15 cellular contexts compared by ENCODE assay signal in the genomic region with DNA sequence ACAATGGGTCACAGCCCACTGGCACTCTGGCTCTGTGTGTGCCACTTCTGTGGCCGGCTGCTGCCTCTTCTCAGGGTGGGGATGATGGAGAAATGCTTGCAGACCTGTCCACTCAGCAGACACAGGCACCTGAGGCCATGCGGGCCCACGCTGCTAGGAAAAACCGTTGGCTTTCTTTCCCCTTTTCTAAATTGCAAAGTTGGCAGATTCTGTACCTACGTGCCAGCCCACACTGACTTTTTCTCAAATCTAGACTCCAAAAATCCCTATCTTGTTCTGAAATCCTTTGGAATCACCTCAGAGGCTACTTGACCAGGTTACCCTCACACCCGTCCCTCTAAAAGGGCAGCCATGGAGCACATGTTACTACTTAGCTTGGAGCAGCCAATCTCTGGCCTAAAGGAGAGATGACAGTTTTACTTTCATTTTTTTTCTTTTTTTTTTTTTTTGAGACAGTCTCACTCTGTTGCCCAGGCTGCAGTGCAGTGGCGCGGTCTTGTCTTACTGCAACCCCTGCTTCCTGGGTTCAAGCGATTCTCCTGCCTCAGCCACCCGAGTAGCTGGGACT.
A peak's percentile ranks its signal among the peaks of the same experiment; 100 is the strongest.
DNase-seq lines count a peak whose midpoint lies in the region; ATAC-seq and TF ChIP-seq lines count a peak whose summit lies in the region.
"Had no signal": no experiment of that assay in that cellular context is flagged by ENCODE, and none has a peak within 500 bp of the region (broad histone marks: within the 10 kb centered on the region; RNA-seq: fewer than 3 reads in every experiment).

No MANE protein-coding gene starts in this region.

- CTCF ChIA-PET in CD8-positive, alpha-beta T cell (lab: Charles Lee): interaction anchor here (1.1 to 5.9 kb wide), 6 partner anchors 12 to 187 kb away, joined by 3 to 36 read pairs (median 6); no protein-coding TSS in a partner anchor

- H3K36me3 Mint-ChIP-seq in CD8-positive, alpha-beta T cell: peaks cover 63% of the 10 kb centered on the region
- H3K36me3 Mint-ChIP-seq in activated T-helper 17 cell treated with anti-CD3 and anti-CD28 coated beads, Interleukin-2, amount 50 U/mL, for 72 hours (ENCODE audit: low read depth): peaks cover 49% of the 10 kb centered on the region

- no peak overlapping the region for H3K27ac ChIP-seq in CD8-positive, alpha-beta T cell (ENCODE audit: low read depth, low read length)
- H3K27ac ChIP-seq in neutrophil: peak overlapping the region; percentile 81
- H3K27ac ChIP-seq: gastrocnemius medialis, WERI-Rb-1 had no signal

- H3K9me3 ChIP-seq in CD8-positive, alpha-beta T cell (ENCODE audit: low read length): no peaks in the 10 kb centered on the region
- H3K9me3 ChIP-seq in neutrophil: no peaks in the 10 kb centered on the region
- H3K9me3 ChIP-seq: gastrocnemius medialis had no signal

- H3K36me3 ChIP-seq in CD8-positive, alpha-beta T cell (ENCODE audit: insufficient read depth, low read length): no peaks in the 10 kb centered on the region
- peaks cover 17% of the 10 kb centered on the region for H3K36me3 ChIP-seq in neutrophil

- no peaks in the 10 kb centered on the region for H3K27me3 ChIP-seq in CD8-positive, alpha-beta T cell (ENCODE audit: insufficient read depth, low read length)
- H3K27me3 ChIP-seq in neutrophil: no peaks in the 10 kb centered on the region
- H3K27me3 ChIP-seq: dorsolateral prefrontal cortex, gastrocnemius medialis had no signal

- POLR2A ChIA-PET in CD8-positive, alpha-beta T cell (lab: Charles Lee): interaction anchor here (0.6 to 1.5 kb wide), 6 partner anchors 8 to 206 kb away, joined by 3 to 6 read pairs (median 4); no protein-coding TSS in a partner anchor

- H3K27me3 Mint-ChIP-seq in CD8-positive, alpha-beta T cell (ENCODE audit: low read depth): no peaks in the 10 kb centered on the region
- no peaks in the 10 kb centered on the region for H3K27me3 Mint-ChIP-seq in activated T-helper 17 cell treated with anti-CD3 and anti-CD28 coated beads, Interleukin-2, amount 50 U/mL, for 72 hours

- H3K4me3 ChIP-seq in CD8-positive, alpha-beta T cell (ENCODE audit: low read depth, low read length): no peak overlapping the region
- no peak overlapping the region for H3K4me3 ChIP-seq in neutrophil (ENCODE audit: low read depth in 1 of 2, low read length in 1 of 2)
- H3K4me3 ChIP-seq: dorsolateral prefrontal cortex, gastrocnemius medialis, smooth muscle cell had no signal

- peak overlapping the region; percentile 12 for H3K4me3 Mint-ChIP-seq in CD8-positive, alpha-beta T cell
- H3K4me3 Mint-ChIP-seq in activated T-helper 17 cell treated with anti-CD3 and anti-CD28 coated beads, Interleukin-2, amount 50 U/mL, for 72 hours: peak overlapping the region; percentile 71
- H3K4me3 Mint-ChIP-seq: nephron had no signal

- H3K9me3 Mint-ChIP-seq in CD8-positive, alpha-beta T cell: no peaks in the 10 kb centered on the region
- H3K9me3 Mint-ChIP-seq in activated T-helper 17 cell treated with anti-CD3 and anti-CD28 coated beads, Interleukin-2, amount 50 U/mL, for 72 hours: no peaks in the 10 kb centered on the region
- H3K9me3 Mint-ChIP-seq: nephron had no signal

- H3K4me1 Mint-ChIP-seq in CD8-positive, alpha-beta T cell (ENCODE audit: low read depth): peaks cover 81% of the 10 kb centered on the region
- peaks cover 32% of the 10 kb centered on the region for H3K4me1 Mint-ChIP-seq in activated T-helper 17 cell treated with anti-CD3 and anti-CD28 coated beads, Interleukin-2, amount 50 U/mL, for 72 hours

- ATAC-seq in CD8-positive, alpha-beta T cell: peak; percentile 54
- ATAC-seq in GM18868 (IDR thresholded peaks at IDR 0.05; ENCODE audit: unreplicated experiment) (peak; percentile 38), GM21619 (IDR thresholded peaks at IDR 0.05; ENCODE audit: unreplicated experiment) (no peak)
- ATAC-seq in activated T-helper 17 cell treated with anti-CD3 and anti-CD28 coated beads, Interleukin-2, amount 50 U/mL, for 72 hours (replicated peaks): peak; percentile 75
- ATAC-seq: gastrocnemius medialis had no signal

- no peak for TF ChIP-seq CTCF in CD8-positive, alpha-beta T cell (IDR thresholded peaks at IDR 0.05)
- no peak for TF ChIP-seq CTCF in neutrophil (IDR thresholded peaks at IDR 0.05)

- intact Hi-C loops in CD8-positive, alpha-beta T cell (cut with DNase I, micrococcal nuclease): no loop called here

- peaks cover 74% of the 10 kb centered on the region for H3K4me1 ChIP-seq in CD8-positive, alpha-beta T cell (ENCODE audit: insufficient read depth, low read length)
- H3K4me1 ChIP-seq in neutrophil (ENCODE audit: control insufficient read depth in 1 of 2, insufficient read depth in 1 of 2, low read depth in 1 of 2, low read length in 1 of 2): peaks cover 62 to 81% of the 10 kb centered on the region in 2 experiments

- no peak for DNase-seq in CD8-positive, alpha-beta T cell
- DNase-seq in putamen (ENCODE audit: low spot score) (no peak), retina (no peak), NCI-H2227 (lab: John Stamatoyannopoulos, UW; ENCODE audit: unreplicated experiment) (no peak)
- DNase-seq: dorsolateral prefrontal cortex, gastrocnemius medialis, NCI-H1092, NCI-H510A treated with DMSO at 0.1 percent for 48 hours, WERI-Rb-1 had no signal

- H3K27ac Mint-ChIP-seq in CD8-positive, alpha-beta T cell: peak overlapping the region; percentile 81
- peak overlapping the region; percentile 88 for H3K27ac Mint-ChIP-seq in activated T-helper 17 cell treated with anti-CD3 and anti-CD28 coated beads, Interleukin-2, amount 50 U/mL, for 72 hours
